Comparison of ENCODE assay signal across 14 cellular contexts in genomic region chr3:98778383-98778782, GRCh38. TPM values are rescaled to one million over a fixed set of nuclear protein-coding genes. Genes with fewer than 3 reads are reported as not detected.
DNase-seq lines count a peak whose midpoint lies in the region; ATAC-seq and TF ChIP-seq lines count a peak whose summit lies in the region.
"Had no signal": no experiment of that assay in that cellular context is flagged by ENCODE, and none has a peak within 500 bp of the region (broad histone marks: within the 10 kb centered on the region; RNA-seq: fewer than 3 reads in every experiment).

No MANE protein-coding gene starts in this region.

- H2BK12ac ChIP-seq in neuronal stem cell (ENCODE audit: low read length), result no peak overlapping the region

- ATAC-seq in RWPE2 (ENCODE audit: low read depth), result peak; percentile 22
- ATAC-seq in stimulated activated naive CD8-positive, alpha-beta T cell treated with anti-CD3 and anti-CD28 coated beads, Interleukin-15, amount 100 ng/mL, for 72 hours, result peak; percentile 77
- ATAC-seq: activated T-cell treated with anti-CD3 and anti-CD28 coated beads, Interleukin-2, amount 50 U/mL, for 4 hours had no signal

- no peak overlapping the region for H3K27ac Mint-ChIP-seq in stimulated activated naive CD8-positive, alpha-beta T cell treated with anti-CD3 and anti-CD28 coated beads, Interleukin-15, amount 100 ng/mL, for 72 hours
- H3K27ac Mint-ChIP-seq: stimulated activated naive CD8-positive, alpha-beta T cell treated with anti-CD3 and anti-CD28 coated beads, Interleukin-15, Interleukin-2, amounts not matched to agents 100 ng/mL and 50 ng/mL, for 24 hours had no signal

- H3K9me3 Mint-ChIP-seq in stimulated activated naive CD8-positive, alpha-beta T cell treated with anti-CD3 and anti-CD28 coated beads, Interleukin-15, amount 100 ng/mL, for 72 hours, result no peaks in the 10 kb centered on the region
- H3K9me3 Mint-ChIP-seq: activated T-cell treated with anti-CD3 and anti-CD28 coated beads, Interleukin-2, amount 50 U/mL, for 4 hours; stimulated activated naive CD8-positive, alpha-beta T cell treated with anti-CD3 and anti-CD28 coated beads, Interleukin-15, Interleukin-2, amounts not matched to agents 100 ng/mL and 50 ng/mL, for 24 hours had no signal

- no peak overlapping the region for H2BK15ac ChIP-seq in neuronal stem cell (ENCODE audit: low read length)

- no peak overlapping the region for H3K18ac ChIP-seq in neuronal stem cell (ENCODE audit: low read length)

- WGBS in neuronal stem cell (ENCODE audit: extremely low coverage in 2 of 2, insufficient read length in 2 of 2, insufficient replicate concordance in 1 of 2), 2 donors, result no CpG with 5 or more reads among the region's 5 CpGs

- H3K27me3 Mint-ChIP-seq in stimulated activated naive CD8-positive, alpha-beta T cell treated with anti-CD3 and anti-CD28 coated beads, Interleukin-15, amount 100 ng/mL, for 72 hours, result peaks cover 42% of the 10 kb centered on the region

- H3K4me3 Mint-ChIP-seq in stimulated activated naive CD8-positive, alpha-beta T cell treated with anti-CD3 and anti-CD28 coated beads, Interleukin-15, amount 100 ng/mL, for 72 hours, result no peak overlapping the region
- H3K4me3 Mint-ChIP-seq: activated T-cell treated with anti-CD3 and anti-CD28 coated beads, Interleukin-2, amount 50 U/mL, for 4 hours; stimulated activated naive CD8-positive, alpha-beta T cell treated with anti-CD3 and anti-CD28 coated beads, Interleukin-15, Interleukin-2, amounts not matched to agents 100 ng/mL and 50 ng/mL, for 24 hours had no signal

- H2BK120ac ChIP-seq in neuronal stem cell (ENCODE audit: low read depth, low read length), result no peak overlapping the region

- H3K4me3 ChIP-seq in RWPE2 (ENCODE audit: severe bottlenecking) (no peak overlapping the region), neuronal stem cell (ENCODE audit: low read length in 2 of 2) (no peak overlapping the region)

- no peak overlapping the region for H3K23ac ChIP-seq in neuronal stem cell (ENCODE audit: low read depth, low read length, poor library complexity)

- peaks cover 18% of the 10 kb centered on the region for H3K4me1 Mint-ChIP-seq in stimulated activated naive CD8-positive, alpha-beta T cell treated with anti-CD3 and anti-CD28 coated beads, Interleukin-15, amount 100 ng/mL, for 72 hours

- H4K91ac ChIP-seq in neuronal stem cell (ENCODE audit: low read depth, low read length, poor library complexity), result no peak overlapping the region

- H3K4me2 ChIP-seq in neuronal stem cell (ENCODE audit: insufficient read depth, low read length, poor library complexity, severe bottlenecking), result no peak overlapping the region

- no peak overlapping the region for H3K14ac ChIP-seq in neuronal stem cell (ENCODE audit: low read length)

- no peak overlapping the region for H2AFZ ChIP-seq in neuronal stem cell (ENCODE audit: low read length)

- H2AK5ac ChIP-seq in neuronal stem cell (ENCODE audit: low read depth, low read length), result no peak overlapping the region

- peak overlapping the region; percentile 58 for H3K27ac ChIP-seq in RWPE2 (ENCODE audit: poor library complexity, severe bottlenecking)
- H3K27ac ChIP-seq in neuronal stem cell (replicated peaks; ENCODE audit: low read length), result no peak overlapping the region
- H3K27ac ChIP-seq: 22Rv1 had no signal

- H3K4me1 ChIP-seq in RWPE2 (ENCODE audit: insufficient read depth, poor library complexity, severe bottlenecking) (peaks cover 20% of the 10 kb centered on the region), neuronal stem cell (ENCODE audit: control insufficient read depth in 2 of 2, insufficient read depth in 1 of 2, low read depth in 1 of 2, low read length in 2 of 2) (peaks cover 0 to 10% of the 10 kb centered on the region in 2 donors)

- no peaks in the 10 kb centered on the region for H3K27me3 ChIP-seq in RWPE2 (ENCODE audit: insufficient read depth, poor library complexity, severe bottlenecking)
- H3K27me3 ChIP-seq in neuronal stem cell (ENCODE audit: control insufficient read depth in 3 of 3, insufficient read depth in 3 of 3, low read depth in 1 of 3, low read length in 3 of 3), result no peaks in the 10 kb centered on the region

- no peak for TF ChIP-seq CTCF in RWPE2 (IDR thresholded peaks at IDR 0.05; ENCODE audit: poor library complexity, severe bottlenecking)

- no peak overlapping the region for H3K4ac ChIP-seq in neuronal stem cell (ENCODE audit: low read length)

- H3K9ac ChIP-seq in neuronal stem cell (ENCODE audit: low read depth, low read length, poor library complexity), result no peak overlapping the region

- no peaks in the 10 kb centered on the region for H3K79me1 ChIP-seq in neuronal stem cell (ENCODE audit: low read depth, low read length)

- peak; percentile 39 for DNase-seq in NK-92 treated with Interleukin-12 subunit alpha and Interleukin-12 subunit beta, amount 100 ng/mL, for 24 hours (lab: John Stamatoyannopoulos, UW)
- DNase-seq in NK-92 (lab: John Stamatoyannopoulos, UW; ENCODE audit: unreplicated experiment), result no peak
- no peak for DNase-seq in RWPE2 (ENCODE audit: low spot score)
- peak; percentile 46 for DNase-seq in glomerular visceral epithelial cell (ENCODE audit: extremely low spot score)
- peak in 1 of 2 donors; percentile 22 for DNase-seq in stimulated activated naive CD8-positive, alpha-beta T cell treated with anti-CD3 and anti-CD28 coated beads, Interleukin-15, amount 100 ng/mL, for 72 hours
- DNase-seq in neuronal stem cell (ENCODE audit: low spot score), result no peak
- no peak for DNase-seq in NCI-H69 (lab: John Stamatoyannopoulos, UW)
- DNase-seq in effector CD4-positive, alpha-beta T cell, result no peak
- DNase-seq: activated T-cell treated with anti-CD3 and anti-CD28 coated beads, Interleukin-2, amount 50 U/mL, for 4 hours; cortex of kidney; DND-41; NCI-H1092 treated with DMSO at 0.1 percent for 48 hours had no signal

- no peak overlapping the region for H2BK5ac ChIP-seq in neuronal stem cell (ENCODE audit: low read length)

- H3K9me3 ChIP-seq in RWPE2 (ENCODE audit: severe bottlenecking) (no peaks in the 10 kb centered on the region), neuronal stem cell (replicated peaks in 1 of 2; ENCODE audit: control insufficient read depth in 2 of 2, insufficient read depth in 1 of 2, low read depth in 1 of 2, low read length in 2 of 2) (no peaks in the 10 kb centered on the region)

- no peak overlapping the region for H4K8ac ChIP-seq in neuronal stem cell (ENCODE audit: low read depth, low read length)

- H3K36me3 ChIP-seq in RWPE2 (ENCODE audit: low read depth) (no peaks in the 10 kb centered on the region), neuronal stem cell (replicated peaks in 1 of 2; ENCODE audit: control insufficient read depth in 2 of 2, insufficient read depth in 2 of 2, low read length in 2 of 2) (no peaks in the 10 kb centered on the region)

RNA-seq across cellular contexts. Expression of gene ST3GAL6, which starts 15.2 kb away (rescaled TPM):
- 6.9 TPM for polyA plus RNA-seq in neuronal stem cell (2013, experiment 1 of 2)
- 7.8 TPM for polyA plus RNA-seq in neuronal stem cell (2013, experiment 2 of 2)

Comparison
In these comparisons a context has a peak if more than half of its experiments do, and no peak if none do; other contexts are left out.
1. DNase-seq: peak in NK-92 treated with Interleukin-12 subunit alpha and Interleukin-12 subunit beta, amount 100 ng/mL, for 24 hours (single experiment) and glomerular visceral epithelial cell (single experiment); none in NK-92 (single experiment), RWPE2 (single experiment), neuronal stem cell (single experiment), NCI-H69 (single experiment) and effector CD4-positive, alpha-beta T cell (single experiment).